1 cellular context compared by ENCODE assay signal in genomic region chr7:116862234-116863167, GRCh38.
A peak's percentile ranks its signal among the peaks of the same experiment; 100 is the strongest.
TF ChIP-seq lines count a peak whose summit lies in the region.

CAPZA2 (plus strand) TSS chr7:116862587; CDS start chr7:116862612, 25 bp downstream.

TF ChIP-seq in HepG2, 621 proteins besides CTCF, POLR2A, EP300 and RAD21 (continued from another document and continues in another):
- TF ChIP-seq ARID5B (CRISPR knock-in tag; IDR thresholded peaks at IDR 0.05) (peak; percentile 64), BRCA1 (CRISPR knock-in tag; IDR thresholded peaks at IDR 0.05) (peak; percentile 73; the same call in 1 of the 2 replicates), SKI (IDR thresholded peaks at IDR 0.05; ENCODE audit: partially characterized antibody) (peak; percentile 63), ZNF556 (CRISPR knock-in tag; IDR thresholded peaks at IDR 0.05; ENCODE audit: borderline replicate concordance) (no peak), ZNF138 (CRISPR knock-in tag; IDR thresholded peaks at IDR 0.05; ENCODE audit: low read depth) (peak; percentile 72; the same call in 1 of the 2 replicates), GFI1 (CRISPR knock-in tag; IDR thresholded peaks at IDR 0.05; ENCODE audit: borderline replicate concordance) (peak; percentile 25; the same call in 1 of the 2 replicates), TEAD3 (CRISPR knock-in tag; optimal IDR thresholded peaks at IDR 0.05; ENCODE audit: borderline replicate concordance) (peak; percentile 16), MYPOP (CRISPR knock-in tag; IDR thresholded peaks at IDR 0.05) (peak; percentile 77; the same call in 1 of the 2 replicates), CSRNP1 (CRISPR knock-in tag; IDR thresholded peaks at IDR 0.05) (0 out of 2 replicates have a peak, but pooled peaks have one; percentile 19), MAX (IDR thresholded peaks at IDR 0.05) (peak; percentile 86), HMGXB4 (CRISPR knock-in tag; IDR thresholded peaks at IDR 0.05; ENCODE audit: borderline replicate concordance in 1 of 2, low read depth in 1 of 2) (peak in 1 of 2 experiments; percentile 48; a peak in 1 of 4 replicates), ZNF430 (CRISPR knock-in tag; IDR thresholded peaks at IDR 0.05) (peak; percentile 60; the same call in 1 of the 2 replicates), MTERF4 (CRISPR knock-in tag; IDR thresholded peaks at IDR 0.05) (0 out of 2 replicates have a peak, but pooled peaks have one; percentile 37), ZNF318 (CRISPR knock-in tag; IDR thresholded peaks at IDR 0.05) (no peak), ELF3 (CRISPR knock-in tag; IDR thresholded peaks at IDR 0.05) (peak; percentile 87), ETS1 (CRISPR knock-in tag; IDR thresholded peaks at IDR 0.05) (0 out of 2 replicates have a peak, but pooled peaks have one; percentile 30), MAZ (IDR thresholded peaks at IDR 0.05; ENCODE audit: borderline replicate concordance, low read depth, low read length) (peak; percentile 84), MAZ (CRISPR knock-in tag; IDR thresholded peaks at IDR 0.05; ENCODE audit: low read depth) (peak; percentile 80), TCF12 (IDR thresholded peaks at IDR 0.05) (no peak), TCF12 (CRISPR knock-in tag; IDR thresholded peaks at IDR 0.05) (peak; percentile 70; the same call in 1 of the 2 replicates), SIX4 (CRISPR knock-in tag; IDR thresholded peaks at IDR 0.05) (no peak), FOXK1 (CRISPR knock-in tag; IDR thresholded peaks at IDR 0.05; ENCODE audit: borderline replicate concordance, low read depth) (peak; percentile 40; the same call in 1 of the 2 replicates), PHF8 (CRISPR knock-in tag; IDR thresholded peaks at IDR 0.05) (peak; percentile 91), TMF1 (CRISPR knock-in tag; IDR thresholded peaks at IDR 0.05; ENCODE audit: low read depth) (no peak), ZNF792 (CRISPR knock-in tag; IDR thresholded peaks at IDR 0.05) (peak; percentile 46; the same call in 1 of the 2 replicates), PITX1 (CRISPR knock-in tag; IDR thresholded peaks at IDR 0.05) (peak; percentile 38; the same call in 1 of the 2 replicates), SALL1 (CRISPR knock-in tag; IDR thresholded peaks at IDR 0.05) (peak; percentile 80), ZNF136 (CRISPR knock-in tag; IDR thresholded peaks at IDR 0.05; ENCODE audit: low read depth) (peak; percentile 65; the same call in 1 of the 2 replicates), IKZF4 (CRISPR knock-in tag; IDR thresholded peaks at IDR 0.05; ENCODE audit: borderline replicate concordance, low read depth, not compliant biosample characterization) (no peak), TBX3 (IDR thresholded peaks at IDR 0.05; ENCODE audit: borderline replicate concordance) (no peak), ZBTB25 (CRISPR knock-in tag; IDR thresholded peaks at IDR 0.05) (peak; percentile 56; the same call in 1 of the 2 replicates), JARID2 (CRISPR knock-in tag; IDR thresholded peaks at IDR 0.05; ENCODE audit: insufficient replicate concordance) (peak; percentile 26), ZNF749 (CRISPR knock-in tag; IDR thresholded peaks at IDR 0.05; ENCODE audit: borderline replicate concordance) (peak; percentile 68; the same call in 1 of the 2 replicates), FOXA3 (CRISPR knock-in tag; IDR thresholded peaks at IDR 0.05) (0 out of 2 replicates have a peak, but pooled peaks have one; percentile 34), RARA (CRISPR knock-in tag; IDR thresholded peaks at IDR 0.05) (peak; percentile 17; the same call in 1 of the 2 replicates), RBM39 (IDR thresholded peaks at IDR 0.05; ENCODE audit: low read depth, low read length, poor library complexity, severe bottlenecking) (peak; percentile 79), CBFB (CRISPR knock-in tag; IDR thresholded peaks at IDR 0.05) (peak; percentile 55; the same call in 1 of the 2 replicates), ZNF816 (CRISPR knock-in tag; IDR thresholded peaks at IDR 0.05; ENCODE audit: borderline replicate concordance) (no peak), ZNF451 (CRISPR knock-in tag; IDR thresholded peaks at IDR 0.05) (0 out of 2 replicates have a peak, but pooled peaks have one; percentile 38), ZFP1 (CRISPR knock-in tag; IDR thresholded peaks at IDR 0.05) (no peak)
